21 cellular contexts compared by ENCODE assay signal in the genomic region with DNA sequence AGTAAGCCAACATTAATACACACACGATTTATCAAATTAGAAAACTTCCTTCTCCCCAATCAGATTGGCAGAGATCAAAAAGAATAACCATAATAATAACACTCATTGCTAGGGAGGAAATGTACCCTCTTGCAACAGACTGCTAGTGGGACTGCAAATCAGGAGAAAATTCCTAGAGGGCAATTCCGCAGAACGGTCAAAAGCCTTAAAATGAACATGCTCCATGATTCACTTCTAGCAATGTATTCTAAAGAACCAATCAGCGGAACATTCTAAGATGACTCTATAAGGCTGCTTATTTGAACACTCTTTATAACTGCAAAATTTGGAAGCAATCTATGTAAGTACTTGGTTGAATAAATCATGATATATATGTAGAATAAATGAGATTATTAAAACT. TPM values are rescaled to one million over a fixed set of nuclear protein-coding genes. Genes with fewer than 3 reads are reported as not detected.
A peak's percentile ranks its signal among the peaks of the same experiment; 100 is the strongest.
DNase-seq lines count a peak whose midpoint lies in the region; ATAC-seq and TF ChIP-seq lines count a peak whose summit lies in the region.
"Had no signal": no experiment of that assay in that cellular context is flagged by ENCODE, and none has a peak within 500 bp of the region (broad histone marks: within the 10 kb centered on the region; RNA-seq: fewer than 3 reads in every experiment).

No MANE protein-coding gene starts in this region.

- no peaks in the 10 kb centered on the region for H3K27me3 Mint-ChIP-seq in Caco-2 (ENCODE audit: insufficient read depth, unreplicated experiment)

- intact Hi-C loops in Caco-2 (cut with micrococcal nuclease; ENCODE audit: unreplicated experiment): loop anchor here (10.0 kb wide), 1 partner anchor 243 kb away; no protein-coding TSS in a partner anchor

- H3K4me3 ChIP-seq in Caco-2 (ENCODE audit: low read depth, low read length) (no peak overlapping the region), choroid plexus epithelial cell (ENCODE audit: low read depth, low read length) (no peak overlapping the region)
- H3K4me3 ChIP-seq: A549; BLaER1 treated with 17β-estradiol and CSF1 and Interleukin-3, amounts not matched to agents 10 nM and 100 nM; GM23338 had no signal

- H3K27ac Mint-ChIP-seq in Caco-2 (ENCODE audit: unreplicated experiment): peak overlapping the region; percentile 89
- H3K27ac Mint-ChIP-seq: CD14-positive monocyte; CD4-positive, alpha-beta T cell; CD8-positive, alpha-beta memory T cell; GM23338; H9 had no signal

- peaks cover 49% of the 10 kb centered on the region for H3K4me1 ChIP-seq in Caco-2
- H3K4me1 ChIP-seq: BE2C; BLaER1 treated with 17β-estradiol and CSF1 and Interleukin-3, amounts not matched to agents 10 nM and 100 nM had no signal

- no peak for ATAC-seq in GM19324 (IDR thresholded peaks at IDR 0.05; ENCODE audit: low FRiP score, unreplicated experiment)
- no peak for ATAC-seq in HG03354 (IDR thresholded peaks at IDR 0.05; ENCODE audit: poor library complexity, severe bottlenecking, unreplicated experiment)
- ATAC-seq: A549, GM23338, HCT116 had no signal

- H3K36me3 Mint-ChIP-seq in Caco-2 (ENCODE audit: insufficient read depth, unreplicated experiment): peaks cover 12% of the 10 kb centered on the region
- H3K36me3 Mint-ChIP-seq: CD14-positive monocyte; CD8-positive, alpha-beta memory T cell had no signal

- H3K36me3 ChIP-seq in Caco-2 (ENCODE audit: control insufficient read depth, insufficient read depth, low read length): no peaks in the 10 kb centered on the region
- H3K36me3 ChIP-seq: BE2C; BLaER1 treated with 17β-estradiol and CSF1 and Interleukin-3, amounts not matched to agents 10 nM and 100 nM had no signal

- no peak for DNase-seq in Caco-2
- peak; percentile 21 for DNase-seq in choroid plexus epithelial cell (ENCODE audit: low read depth)
- peak; percentile 44 for DNase-seq in kidney tubule cell (ENCODE audit: low spot score)
- DNase-seq in NCI-H1694 (lab: John Stamatoyannopoulos, UW): no peak
- DNase-seq: 8988T; ACHN; AML-193; BE2C; CD4-positive, alpha-beta T cell; CD8-positive, alpha-beta memory T cell; DMS153; DND-41; H9 had no signal

- H3K4me1 Mint-ChIP-seq in Caco-2 (ENCODE audit: low read depth, unreplicated experiment): peaks cover 39% of the 10 kb centered on the region
- H3K4me1 Mint-ChIP-seq: CD14-positive monocyte; CD8-positive, alpha-beta memory T cell had no signal

- TF ChIP-seq CTCF in Caco-2 (IDR thresholded peaks at IDR 0.05; ENCODE audit: insufficient read depth in 1 of 2, low read depth in 1 of 2, low read length in 1 of 2, severe bottlenecking in 1 of 2, unreplicated experiment in 1 of 2): no peak
- TF ChIP-seq CTCF in choroid plexus epithelial cell (conservative IDR thresholded peaks at IDR 0.05; ENCODE audit: low read depth, low read length): no peak

- no peak overlapping the region for H3K4me3 Mint-ChIP-seq in Caco-2 (ENCODE audit: unreplicated experiment)
- H3K4me3 Mint-ChIP-seq: CD14-positive monocyte; CD4-positive, alpha-beta T cell; CD8-positive, alpha-beta memory T cell; GM23338; H9 had no signal

- CTCF ChIA-PET in Caco-2 (lab: Charles Lee): no interaction called here

- H3K9me3 Mint-ChIP-seq in Caco-2 (ENCODE audit: unreplicated experiment): no peaks in the 10 kb centered on the region
- H3K9me3 Mint-ChIP-seq: CD4-positive, alpha-beta T cell had no signal

- H3K27me3 ChIP-seq in Caco-2 (replicated peaks; ENCODE audit: control insufficient read depth, insufficient read depth, low read length): no peaks in the 10 kb centered on the region
- H3K27me3 ChIP-seq: BE2C; BLaER1 treated with 17β-estradiol and CSF1 and Interleukin-3, amounts not matched to agents 10 nM and 100 nM had no signal

- POLR2A ChIA-PET in Caco-2 (lab: Charles Lee): no interaction called here

- no peaks in the 10 kb centered on the region for H3K9me3 ChIP-seq in Caco-2
- H3K9me3 ChIP-seq: A549, BE2C had no signal

- no TSS peak for BruUV-seq in Caco-2 (replicated peaks; lab: Mats Ljungman, UMichigan)

RNA-seq across cellular contexts. Expression of a gene that starts 8.5 kb away (rescaled TPM):
- 18.6 and 21.1 TPM in 2 replicates for total RNA-seq in Caco-2 (2022)
- total RNA-seq: CD4-positive, alpha-beta T cell; CD8-positive, alpha-beta memory T cell; H4 had no signal

Comparison
In these comparisons a context has a peak if more than half of its experiments do, and no peak if none do; other contexts are left out.
1. DNase-seq: peak in choroid plexus epithelial cell (single experiment) and kidney tubule cell (single experiment); none in Caco-2 (0 of 2) and NCI-H1694 (single experiment).